24 cellular contexts compared by ENCODE assay signal in genomic region chr10:116889066-116889465, GRCh38. TPM values are rescaled to one million over a fixed set of nuclear protein-coding genes. Genes with fewer than 3 reads are reported as not detected.
DNase-seq lines count a peak whose midpoint lies in the region; ATAC-seq and TF ChIP-seq lines count a peak whose summit lies in the region.
"Had no signal": no experiment of that assay in that cellular context is flagged by ENCODE, and none has a peak within 500 bp of the region (broad histone marks: within the 10 kb centered on the region; RNA-seq: fewer than 3 reads in every experiment).

No MANE protein-coding gene starts in this region.

- no peak overlapping the region for H3K18ac ChIP-seq in IMR-90 (ENCODE audit: low read depth, low read length)

- no peaks in the 10 kb centered on the region for H3K9me3 Mint-ChIP-seq in mesothelial cell of epicardium
- H3K9me3 Mint-ChIP-seq: activated T-helper 1 cell treated with anti-CD3 and anti-CD28 coated beads, Interleukin-12 subunit alpha, Interleukin-12 subunit beta, Interleukin-2, Interleukin-4 antibody, amounts not matched to agents 30 ng/mL and 10 ng/mL and 1 ng/mL, durations not matched to agents 14 hours and 24 hours and 36 hours; naive B cell; T-cell had no signal

- no peak overlapping the region for H3K4me3 ChIP-seq in BLaER1 treated with 17β-estradiol and CSF1 and Interleukin-3, amounts not matched to agents 10 nM and 100 nM
- no peak overlapping the region for H3K4me3 ChIP-seq in IMR-90 (ENCODE audit: insufficient read depth, low read depth, low read length)
- H3K4me3 ChIP-seq: lower lobe of right lung had no signal

- H4K20me1 ChIP-seq in BLaER1 treated with 17β-estradiol and CSF1 and Interleukin-3, amounts not matched to agents 10 nM and 100 nM: no peaks in the 10 kb centered on the region
- peaks cover 4% of the 10 kb centered on the region; the same call in 1 of the 2 replicates for H4K20me1 ChIP-seq in IMR-90 (ENCODE audit: insufficient read depth, low read length)

- dilution Hi-C loops in IMR-90 (cut with HindIII; ENCODE audit: low sequenced_read_pairs, unreplicated experiment): no loop called here

- peaks cover 58% of the 10 kb centered on the region for H3K4me1 Mint-ChIP-seq in mesothelial cell of epicardium
- H3K4me1 Mint-ChIP-seq: T-cell had no signal

- no peak overlapping the region for H3K9ac ChIP-seq in BLaER1 treated with 17β-estradiol and CSF1 and Interleukin-3, amounts not matched to agents 10 nM and 100 nM
- H3K9ac ChIP-seq in IMR-90 (ENCODE audit: low read depth, low read length): no peak overlapping the region

- H3K36me3 Mint-ChIP-seq in mesothelial cell of epicardium: no peaks in the 10 kb centered on the region
- H3K36me3 Mint-ChIP-seq: activated naive CD8-positive, alpha-beta T cell; naive B cell; T-cell had no signal

- H3K4me1 ChIP-seq in BLaER1 treated with 17β-estradiol and CSF1 and Interleukin-3, amounts not matched to agents 10 nM and 100 nM: peaks cover 32 to 67% (median 52%) of the 10 kb centered on the region in 10 experiments
- H3K4me1 ChIP-seq in IMR-90 (ENCODE audit: control insufficient read depth, insufficient read depth, low read length): peaks cover 7% of the 10 kb centered on the region

- no peak overlapping the region for H3K23ac ChIP-seq in IMR-90 (ENCODE audit: low read depth, low read length)

- no peak overlapping the region for H2BK20ac ChIP-seq in IMR-90 (ENCODE audit: low read depth, low read length)

- H3K56ac ChIP-seq in IMR-90 (ENCODE audit: extremely low read depth, insufficient read depth, low read length): no peak overlapping the region

- POLR2A ChIA-PET in IMR-90 (lab: Charles Lee; ENCODE audit: unreplicated experiment): no interaction called here

- no peak for TF ChIP-seq POLR2A in IMR-90 (IDR thresholded peaks at IDR 0.05; ENCODE audit: low read depth, low read length)

- peak overlapping the region; percentile 25; the same call in 1 of the 2 replicates for H3K4ac ChIP-seq in IMR-90 (ENCODE audit: low read depth, low read length)

- DNase-seq in IMR-90: no peak
- no peak for DNase-seq in caudate nucleus (lab: John Stamatoyannopoulos, UW)
- no peak for DNase-seq in mesothelial cell of epicardium (ENCODE audit: low spot score in 2 of 2, unreplicated experiment in 2 of 2)
- DNase-seq in kidney glomerular epithelial cell (lab: John Stamatoyannopoulos, UW): no peak
- no peak for DNase-seq in NAMALWA (ENCODE audit: low spot score)
- DNase-seq in NCI-H187 treated with DMSO at 0.1 percent for 48 hours (lab: John Stamatoyannopoulos, UW): no peak
- DNase-seq: activated CD4-positive, alpha-beta T cell treated with anti-CD3 and anti-CD28 coated beads for 4 hours; cortex of kidney; DMS153; GDM1; hypothalamus; Karpas-422; naive B cell; NCI-H1092 treated with DMSO at 0.1 percent for 48 hours; NCI-H2029 treated with DMSO at 0.1 percent for 48 hours; substantia nigra; T-cell had no signal

- H3K14ac ChIP-seq in IMR-90 (replicated peaks; ENCODE audit: low read depth, low read length): no peak overlapping the region

- no peak overlapping the region for H2AFZ ChIP-seq in IMR-90 (replicated peaks; ENCODE audit: low read length, poor library complexity)

- peak overlapping the region; percentile 42 for H2AK5ac ChIP-seq in IMR-90 (ENCODE audit: low read depth, low read length)

- TF ChIP-seq CTCF in IMR-90 (conservative IDR thresholded peaks at IDR 0.05; ENCODE audit: low read depth, low read length) (no peak), mesothelial cell of epicardium (IDR thresholded peaks at IDR 0.05; ENCODE audit: unreplicated experiment) (no peak)

- no peak overlapping the region for H4K5ac ChIP-seq in IMR-90 (ENCODE audit: low read depth, low read length)

- no peak overlapping the region for H4K8ac ChIP-seq in IMR-90 (ENCODE audit: low read depth in 2 of 2, low read length in 2 of 2)

- H3K36me3 ChIP-seq in BLaER1 treated with 17β-estradiol and CSF1 and Interleukin-3, amounts not matched to agents 10 nM and 100 nM: no peaks in the 10 kb centered on the region
- H3K36me3 ChIP-seq in IMR-90 (ENCODE audit: control insufficient read depth, insufficient read depth, low read length): no peaks in the 10 kb centered on the region
- H3K36me3 ChIP-seq: brain microvascular endothelial cell had no signal

- H3K9me1 ChIP-seq in IMR-90 (ENCODE audit: insufficient read depth, low read length): peaks cover 16% of the 10 kb centered on the region

- no peak overlapping the region for H4K91ac ChIP-seq in IMR-90 (ENCODE audit: insufficient read depth, low read depth, low read length)

- peak overlapping the region; percentile 2 to 85 (median 70); a peak in 18 of 22 replicates for H3K4me2 ChIP-seq in BLaER1 treated with 17β-estradiol and CSF1 and Interleukin-3, amounts not matched to agents 10 nM and 100 nM
- H3K4me2 ChIP-seq in IMR-90 (ENCODE audit: low read depth, low read length): peak overlapping the region; percentile 41; the same call in 1 of the 2 replicates

- no peak for TF ChIP-seq RAD21 in IMR-90 (IDR thresholded peaks at IDR 0.05; ENCODE audit: low read length)

- no peaks in the 10 kb centered on the region for H3K27me3 ChIP-seq in BLaER1 treated with 17β-estradiol and CSF1 and Interleukin-3, amounts not matched to agents 10 nM and 100 nM
- no peaks in the 10 kb centered on the region for H3K27me3 ChIP-seq in IMR-90 (ENCODE audit: control insufficient read depth, insufficient read depth, low read length)
- H3K27me3 ChIP-seq: brain microvascular endothelial cell had no signal

- H3K27ac Mint-ChIP-seq in mesothelial cell of epicardium: peak overlapping the region; percentile 84
- H3K27ac Mint-ChIP-seq: activated naive CD8-positive, alpha-beta T cell; activated T-helper 1 cell treated with anti-CD3 and anti-CD28 coated beads, Interleukin-12 subunit alpha, Interleukin-12 subunit beta, Interleukin-2, Interleukin-4 antibody, amounts not matched to agents 30 ng/mL and 10 ng/mL and 1 ng/mL, durations not matched to agents 14 hours and 24 hours and 36 hours; naive B cell; T-cell had no signal

- H3K4me3 Mint-ChIP-seq in mesothelial cell of epicardium: no peak overlapping the region
- H3K4me3 Mint-ChIP-seq: activated naive CD8-positive, alpha-beta T cell; activated T-helper 1 cell treated with anti-CD3 and anti-CD28 coated beads, Interleukin-12 subunit alpha, Interleukin-12 subunit beta, Interleukin-2, Interleukin-4 antibody, amounts not matched to agents 30 ng/mL and 10 ng/mL and 1 ng/mL, durations not matched to agents 14 hours and 24 hours and 36 hours; naive B cell; T-cell had no signal

- intact Hi-C loops in IMR-90 (cut with micrococcal nuclease): loop anchor here (5.0 kb wide), 1 partner anchor 278 kb away; no protein-coding TSS in a partner anchor

- no peaks in the 10 kb centered on the region for H3K79me1 ChIP-seq in IMR-90 (ENCODE audit: low read depth in 1 of 2, low read length in 2 of 2)

- H2BK15ac ChIP-seq in IMR-90 (ENCODE audit: low read depth, low read length): no peak overlapping the region

- no TSS peak for BruUV-seq in IMR-90 (replicated peaks; lab: Mats Ljungman, UMichigan)

- in situ Hi-C loops in IMR-90 (cut with MboI; ENCODE audit: low sequenced_read_pairs): no loop called here

- H2BK5ac ChIP-seq in IMR-90 (ENCODE audit: low read depth, low read length, poor library complexity, severe bottlenecking): no peak overlapping the region

- no peak overlapping the region for H2AK9ac ChIP-seq in IMR-90 (replicated peaks; ENCODE audit: low read depth, low read length, poor library complexity)

- no CpG with 5 or more reads among the region's 3 CpGs for WGBS in IMR-90 (ENCODE audit: extremely low coverage in 2 of 2, insufficient read length in 1 of 2), 2 experiments

- H3K9me3 ChIP-seq in BLaER1 treated with 17β-estradiol and CSF1 and Interleukin-3, amounts not matched to agents 10 nM and 100 nM (replicated peaks in 1 of 11): no peaks in the 10 kb centered on the region
- no peaks in the 10 kb centered on the region for H3K9me3 ChIP-seq in IMR-90 (ENCODE audit: control insufficient read depth, insufficient read depth, low read length)
- H3K9me3 ChIP-seq: lower lobe of right lung had no signal

- no peak for ATAC-seq in IMR-90 (ENCODE audit: low read depth)
- no peak for ATAC-seq in GM18511 (IDR thresholded peaks at IDR 0.05; ENCODE audit: unreplicated experiment)
- ATAC-seq: T-cell had no signal

- no peaks in the 10 kb centered on the region for H3K27me3 Mint-ChIP-seq in mesothelial cell of epicardium (ENCODE audit: low read depth)

- CTCF ChIA-PET in IMR-90 (lab: Yijun Ruan, JAX): interaction anchor here (0.7 kb wide), 1 partner anchor 769 kb away, joined by 3 read pairs; no protein-coding TSS in a partner anchor

- 0 out of 2 replicates have a peak overlapping the region, but pooled peaks have one; percentile 2 for H2BK120ac ChIP-seq in IMR-90 (ENCODE audit: low read depth, low read length)

- no peak overlapping the region for H3K27ac ChIP-seq in BLaER1 treated with 17β-estradiol and CSF1 and Interleukin-3, amounts not matched to agents 10 nM and 100 nM
- H3K27ac ChIP-seq in IMR-90 (ENCODE audit: insufficient read depth, low read length) (no peak overlapping the region), caudate nucleus (ENCODE audit: low read depth, low read length) (peak overlapping the region; percentile 39)
- H3K27ac ChIP-seq: brain microvascular endothelial cell, C4-2B, lower lobe of right lung had no signal

TF ChIP-seq in IMR-90, 13 proteins besides CTCF, POLR2A, EP300 and RAD21 (continues in another document):
- TF ChIP-seq RFX5 (IDR thresholded peaks at IDR 0.05; ENCODE audit: low read depth, low read length) (no peak), MAZ (IDR thresholded peaks at IDR 0.05; ENCODE audit: borderline replicate concordance, low read depth, low read length) (no peak), BHLHE40 (IDR thresholded peaks at IDR 0.05; ENCODE audit: low read depth, low read length) (no peak), MAFK (IDR thresholded peaks at IDR 0.05; ENCODE audit: low read depth, low read length) (no peak), ELK1 (IDR thresholded peaks at IDR 0.05; ENCODE audit: borderline replicate concordance, low read depth, low read length) (no peak)

RNA-seq across cellular contexts. Expression of gene ENO4, which starts 39.8 kb away (rescaled TPM):
- under 0.01 TPM in 2 replicates for total RNA-seq in IMR-90 (2012; rRNA removed)
- 0.05 and 0.06 TPM in 2 replicates for polyA plus RNA-seq in IMR-90 (2012; rRNA removed)
- polyA plus RNA-seq in IMR-90 (2012; cell fraction: cytosol; rRNA removed): 0.03 and 0.04 TPM in 2 replicates
- polyA plus RNA-seq in IMR-90 (2012; cell fraction: nucleus; rRNA removed; ENCODE audit: low replicate concordance): 0.05 and 0.18 TPM in 2 replicates
- 0.97 to 2.6 TPM (median 1.9 TPM) in 3 replicates for total RNA-seq in mesothelial cell of epicardium
- total RNA-seq: activated T-helper 1 cell treated with anti-CD3 and anti-CD28 coated beads, Interleukin-12 subunit alpha, Interleukin-12 subunit beta, Interleukin-2, Interleukin-4 antibody, amounts not matched to agents 30 ng/mL and 10 ng/mL and 1 ng/mL, durations not matched to agents 14 hours and 24 hours and 36 hours; T-cell had no signal
